23 cellular contexts compared by ENCODE assay signal in the genomic region with DNA sequence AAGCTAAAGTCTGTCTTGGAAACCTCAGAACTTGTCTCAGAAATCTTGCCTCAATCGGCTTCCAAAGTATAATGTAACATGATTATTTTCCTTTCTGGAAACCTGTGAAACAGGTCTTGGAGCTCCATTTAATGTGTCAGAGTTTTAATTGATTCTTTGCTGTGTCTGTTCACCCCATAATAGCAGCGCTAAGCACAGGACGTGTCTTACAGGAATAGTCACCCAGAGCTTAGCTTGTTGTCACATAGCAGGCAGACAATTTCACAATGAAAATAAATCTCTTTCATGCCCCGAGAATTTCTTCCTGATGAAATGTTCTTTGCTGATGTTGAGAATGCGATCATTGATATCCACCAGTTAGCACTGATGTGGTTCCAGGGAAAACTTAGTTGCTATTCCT.
"Had no signal": no experiment of that assay in that cellular context is flagged by ENCODE, and none has a peak within 500 bp of the region (broad histone marks: within the 10 kb centered on the region; RNA-seq: fewer than 3 reads in every experiment).

No MANE protein-coding gene starts in this region.

- H3K4me3 ChIP-seq: cardiac muscle cell, lung, thoracic aorta had no signal

- FAIRE-seq: endothelial cell of umbilical vein, small intestine had no signal

- DNase-seq: activated CD4-positive, alpha-beta T cell treated with anti-CD3 and anti-CD28 coated beads, Interleukin-2, amount 50 U/mL, for 1 hour; activated CD8-positive, alpha-beta memory T cell treated with anti-CD3 and anti-CD28 coated beads for 24 hours; activated gamma-delta T cell treated with Interleukin-2 at 50 U/mL for 16 hours; activated T-cell treated with anti-CD3 and anti-CD28 coated beads, Interleukin-2, amount 50 U/mL, for 72 hours; dermis blood vessel endothelial cell; effector memory CD4-positive, alpha-beta T cell; foreskin melanocyte; glutamatergic neuron; hippocampal formation; islet precursor cell; midbrain; nephron progenitor cell; nucleus accumbens; posterior cingulate gyrus; right cardiac atrium; small intestine; stimulated activated CD4-positive, alpha-beta T cell treated with anti-CD3 and anti-CD28 coated beads, Interleukin-4, amount 100 ng/mL, for 4 hours; T-cell; T-helper 9 cell had no signal

- H3K9me3 ChIP-seq: thoracic aorta had no signal

- H3K36me3 ChIP-seq: cardiac muscle cell, thoracic aorta had no signal

- H3K27ac ChIP-seq: cardiac muscle cell, thoracic aorta had no signal
